8 cellular contexts compared by ENCODE assay signal in the genomic region with DNA sequence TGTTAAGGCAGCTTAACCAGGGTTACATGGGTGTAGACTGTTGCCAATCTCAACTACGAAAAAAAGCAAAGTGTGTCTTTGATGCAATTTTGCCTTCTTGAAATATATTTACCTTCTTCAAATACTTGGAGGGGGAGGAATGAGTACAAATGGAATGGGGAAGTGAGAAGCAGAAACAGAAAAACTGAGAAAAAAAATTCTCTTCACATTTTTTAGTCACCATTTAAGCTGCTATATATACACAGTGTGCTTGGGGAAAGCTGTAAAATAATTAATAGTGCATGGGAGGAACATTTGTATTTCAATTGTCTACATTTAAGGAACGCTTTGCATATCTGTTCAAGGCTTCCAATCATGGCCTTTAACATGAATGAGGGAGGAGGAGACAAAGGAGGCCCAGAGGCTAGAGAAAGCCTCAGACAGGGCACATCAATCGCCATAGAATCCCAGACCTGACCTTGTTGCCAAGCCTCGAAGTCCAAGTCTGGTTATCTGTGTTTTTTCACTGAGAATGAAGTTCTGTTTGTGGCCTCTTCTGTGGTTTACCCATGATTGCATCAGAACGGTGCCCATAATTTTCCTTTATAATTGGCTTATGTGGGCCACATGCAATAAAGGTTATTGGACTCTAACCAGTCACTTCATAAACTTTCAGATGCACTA.
A peak's percentile ranks its signal among the peaks of the same experiment; 100 is the strongest.
DNase-seq lines count a peak whose midpoint lies in the region; ATAC-seq and TF ChIP-seq lines count a peak whose summit lies in the region.

No MANE protein-coding gene starts in this region.

- H3K36me3 Mint-ChIP-seq in activated T-helper 1 cell treated with anti-CD3 and anti-CD28 coated beads, Interleukin-12 subunit alpha, Interleukin-12 subunit beta, Interleukin-2, Interleukin-4 antibody, amounts not matched to agents 30 ng/mL and 10 ng/mL and 1 ng/mL, durations not matched to agents 14 hours and 24 hours and 36 hours (ENCODE audit: low read depth): no peaks in the 10 kb centered on the region

- H3K27ac Mint-ChIP-seq in activated T-helper 1 cell treated with anti-CD3 and anti-CD28 coated beads, Interleukin-12 subunit alpha, Interleukin-12 subunit beta, Interleukin-2, Interleukin-4 antibody, amounts not matched to agents 30 ng/mL and 10 ng/mL and 1 ng/mL, durations not matched to agents 14 hours and 24 hours and 36 hours: no peak overlapping the region

- H3K9me2 ChIP-seq in neural cell (ENCODE audit: insufficient read depth, low read length): no peaks in the 10 kb centered on the region

- peaks cover 15% of the 10 kb centered on the region for H3K4me1 Mint-ChIP-seq in activated T-helper 1 cell treated with anti-CD3 and anti-CD28 coated beads, Interleukin-12 subunit alpha, Interleukin-12 subunit beta, Interleukin-2, Interleukin-4 antibody, amounts not matched to agents 30 ng/mL and 10 ng/mL and 1 ng/mL, durations not matched to agents 14 hours and 24 hours and 36 hours (ENCODE audit: low read depth)

- no peaks in the 10 kb centered on the region for H4K20me1 ChIP-seq in neural cell (ENCODE audit: insufficient read depth)

- H3K4me3 ChIP-seq in AG04450 (ENCODE audit: low read depth, low read length) (no peak overlapping the region), adipocyte (ENCODE audit: low read length) (no peak overlapping the region), neural cell (ENCODE audit: low read length) (no peak overlapping the region)

- H3K36me3 ChIP-seq in adipocyte (ENCODE audit: control insufficient read depth, insufficient read depth, low read length, severe bottlenecking) (no peaks in the 10 kb centered on the region), neural cell (ENCODE audit: insufficient read depth, low read length) (no peaks in the 10 kb centered on the region)

- no peaks in the 10 kb centered on the region for H3K9me3 ChIP-seq in AG04450 (ENCODE audit: control insufficient read depth, insufficient read depth, low read length)
- H3K9me3 ChIP-seq in adipocyte (ENCODE audit: control insufficient read depth, low read length): no peaks in the 10 kb centered on the region
- H3K9me3 ChIP-seq in neural cell (ENCODE audit: low read length): no peaks in the 10 kb centered on the region

- H3K4me1 ChIP-seq in adipocyte (ENCODE audit: control insufficient read depth, insufficient read depth, low read length): peaks cover 14% of the 10 kb centered on the region

- H3K9me3 Mint-ChIP-seq in activated T-helper 1 cell treated with anti-CD3 and anti-CD28 coated beads, Interleukin-12 subunit alpha, Interleukin-12 subunit beta, Interleukin-2, Interleukin-4 antibody, amounts not matched to agents 30 ng/mL and 10 ng/mL and 1 ng/mL, durations not matched to agents 14 hours and 24 hours and 36 hours: no peaks in the 10 kb centered on the region

- TF ChIP-seq RAD21 in neural cell (conservative IDR thresholded peaks at IDR 0.05): no peak

- H3K27me3 ChIP-seq in AG04450 (ENCODE audit: control insufficient read depth, insufficient read depth, low read length): no peaks in the 10 kb centered on the region
- H3K27me3 ChIP-seq in adipocyte (replicated peaks; ENCODE audit: control insufficient read depth, insufficient read depth, low read length): no peaks in the 10 kb centered on the region
- H3K27me3 ChIP-seq in neural cell (ENCODE audit: insufficient read depth, low read depth, low read length): no peaks in the 10 kb centered on the region

- DNase-seq in AG04450 (ENCODE audit: low read depth, low spot score) (peak; percentile 10), adipocyte (ENCODE audit: low read depth) (peak; percentile 72), epidermal melanocyte (ENCODE audit: insufficient read length, low spot score) (no peak), NCI-H748 (lab: John Stamatoyannopoulos, UW; ENCODE audit: unreplicated experiment) (no peak)
- no peak for DNase-seq in activated T-helper 1 cell treated with anti-CD3 and anti-CD28 coated beads, Interleukin-12 subunit alpha, Interleukin-12 subunit beta, Interleukin-2, Interleukin-4 antibody, amounts not matched to agents 30 ng/mL and 10 ng/mL and 1 ng/mL, durations not matched to agents 14 hours and 24 hours and 36 hours (ENCODE audit: low spot score)

- POLR2A ChIA-PET in AG04450 (lab: Yijun Ruan, JAX): no interaction called here

- no peak overlapping the region for H3K4me3 Mint-ChIP-seq in activated T-helper 1 cell treated with anti-CD3 and anti-CD28 coated beads, Interleukin-12 subunit alpha, Interleukin-12 subunit beta, Interleukin-2, Interleukin-4 antibody, amounts not matched to agents 30 ng/mL and 10 ng/mL and 1 ng/mL, durations not matched to agents 14 hours and 24 hours and 36 hours

- ATAC-seq in GM19438 (IDR thresholded peaks at IDR 0.05; ENCODE audit: low read depth, unreplicated experiment): peak; percentile 36
- peak; percentile 56 for ATAC-seq in HG03571 (IDR thresholded peaks at IDR 0.05; ENCODE audit: unreplicated experiment)

- intact Hi-C loops in activated T-helper 1 cell treated with anti-CD3 and anti-CD28 coated beads, Interleukin-12 subunit alpha, Interleukin-12 subunit beta, Interleukin-2, Interleukin-4 antibody, amounts not matched to agents 30 ng/mL and 10 ng/mL and 1 ng/mL, durations not matched to agents 14 hours and 24 hours and 36 hours (cut with micrococcal nuclease): loop anchor here (1.0 to 5.0 kb wide), 4 partner anchors 60 to 1474 kb away; no protein-coding TSS in a partner anchor

- peak overlapping the region; percentile 69 for H3K9ac ChIP-seq in adipocyte (ENCODE audit: low read length)
- H3K9ac ChIP-seq in neural cell (ENCODE audit: low read length): peak overlapping the region; percentile 14

- no peak overlapping the region for H3K4me2 ChIP-seq in neural cell (ENCODE audit: low read length)

- TF ChIP-seq CTCF in AG04450 (IDR thresholded peaks at IDR 0.05; ENCODE audit: low read depth, low read length): no peak
- TF ChIP-seq CTCF in neural cell (IDR thresholded peaks at IDR 0.05; ENCODE audit: poor library complexity, severe bottlenecking): no peak

- CTCF ChIA-PET in AG04450 (lab: Charles Lee): interaction anchor here (0.5 to 6.8 kb wide), 88 partner anchors 8 to 1480 kb away, joined by 3 to 179 read pairs (median 6); no protein-coding TSS in a partner anchor

- no peak overlapping the region for H2AFZ ChIP-seq in neural cell (ENCODE audit: low read depth, low read length)

- H3K79me2 ChIP-seq in neural cell (replicated peaks; ENCODE audit: insufficient read depth, low read length): no peaks in the 10 kb centered on the region

- H3K27ac ChIP-seq in AG04450 (ENCODE audit: low read depth, low read length) (no peak overlapping the region), neural cell (ENCODE audit: low read length) (peak overlapping the region; percentile 15)

- H3F3A ChIP-seq in neural cell (ENCODE audit: insufficient read depth, low read length, poor library complexity, severe bottlenecking): no peaks in the 10 kb centered on the region

- peaks cover 9% of the 10 kb centered on the region for H3K27me3 Mint-ChIP-seq in activated T-helper 1 cell treated with anti-CD3 and anti-CD28 coated beads, Interleukin-12 subunit alpha, Interleukin-12 subunit beta, Interleukin-2, Interleukin-4 antibody, amounts not matched to agents 30 ng/mL and 10 ng/mL and 1 ng/mL, durations not matched to agents 14 hours and 24 hours and 36 hours (ENCODE audit: insufficient read depth)

- TF ChIP-seq EP300 in neural cell (conservative IDR thresholded peaks at IDR 0.05; ENCODE audit: poor library complexity, severe bottlenecking): no peak

TF ChIP-seq in neural cell, 6 proteins besides CTCF, POLR2A, EP300 and RAD21:
- TF ChIP-seq TAF1 (IDR thresholded peaks at IDR 0.05; ENCODE audit: low read depth): no peak
- TF ChIP-seq SMC3 (conservative IDR thresholded peaks at IDR 0.05; ENCODE audit: poor library complexity): no peak
TF ChIP-seq in neural cell: peak in this region for 0.

Comparison
In these comparisons a context has a peak if more than half of its experiments do, and no peak if none do; other contexts are left out.
1. DNase-seq: peak in AG04450 (single experiment) and adipocyte (single experiment); none in epidermal melanocyte (single experiment), activated T-helper 1 cell treated with anti-CD3 and anti-CD28 coated beads, Interleukin-12 subunit alpha, Interleukin-12 subunit beta, Interleukin-2, Interleukin-4 antibody, amounts not matched to agents 30 ng/mL and 10 ng/mL and 1 ng/mL, durations not matched to agents 14 hours and 24 hours and 36 hours (single experiment) and NCI-H748 (single experiment).